In genomic region chr6:87151786-87152527, GRCh38 we compare ENCODE assay signal across 9 cellular contexts. TPM values are rescaled to one million over a fixed set of nuclear protein-coding genes. Genes with fewer than 3 reads are reported as not detected.
DNase-seq lines count a peak whose midpoint lies in the region; ATAC-seq and TF ChIP-seq lines count a peak whose summit lies in the region.
"Had no signal": no experiment of that assay in that cellular context is flagged by ENCODE, and none has a peak within 500 bp of the region (broad histone marks: within the 10 kb centered on the region; RNA-seq: fewer than 3 reads in every experiment).

No MANE protein-coding gene starts in this region.

- no peaks in the 10 kb centered on the region for H3K27me3 ChIP-seq in CD8-positive, alpha-beta memory T cell (ENCODE audit: insufficient read depth, low read length, poor library complexity, severe bottlenecking)
- H3K27me3 ChIP-seq in SK-N-SH (ENCODE audit: insufficient read depth) (no peaks in the 10 kb centered on the region), parathyroid adenoma (ENCODE audit: control insufficient read depth, insufficient read depth, low read length) (no peaks in the 10 kb centered on the region), tibial artery (no peaks in the 10 kb centered on the region)

- peaks cover 24% of the 10 kb centered on the region for H3F3A ChIP-seq in SK-N-SH (replicated peaks; ENCODE audit: insufficient read depth)

- no peak for TF ChIP-seq CTCF in SK-N-SH (IDR thresholded peaks at IDR 0.05)
- TF ChIP-seq CTCF in parathyroid adenoma (IDR thresholded peaks at IDR 0.05) = no peak
- no peak for TF ChIP-seq CTCF in tibial artery (IDR thresholded peaks at IDR 0.05)

- H3K4me3 Mint-ChIP-seq in CD8-positive, alpha-beta memory T cell = peak overlapping the region; percentile 78 to 92 (median 87)
- peak overlapping the region; percentile 98 for H3K4me3 Mint-ChIP-seq in activated naive CD8-positive, alpha-beta T cell

- H3K27ac Mint-ChIP-seq in CD8-positive, alpha-beta memory T cell = peak overlapping the region; percentile 80 to 97 (median 92)
- peak overlapping the region; percentile 97 for H3K27ac Mint-ChIP-seq in activated naive CD8-positive, alpha-beta T cell

- H3K4me3 ChIP-seq in CD8-positive, alpha-beta memory T cell (ENCODE audit: low read length) = peak overlapping the region; percentile 63
- H3K4me3 ChIP-seq in SK-N-SH (ENCODE audit: low read depth in 2 of 2, low read length in 1 of 2) = peak overlapping the region; percentile 51 to 57
- H3K4me3 ChIP-seq in parathyroid adenoma (ENCODE audit: low read depth, low read length) = no peak overlapping the region
- H3K4me3 ChIP-seq in tibial artery = peak overlapping the region; percentile 62 to 66
- H3K4me3 ChIP-seq: PC-9 had no signal

- CTCF ChIA-PET in CD8-positive, alpha-beta memory T cell (lab: Charles Lee) = interaction anchor here (1.0 to 1.8 kb wide), 3 partner anchors 10 to 104 kb away, joined by 3 to 9 read pairs (median 3); no protein-coding TSS in a partner anchor
- CTCF ChIA-PET in SK-N-SH (lab: Yijun Ruan, JAX) = no interaction called here

- peak overlapping the region; percentile 52 for H3K27ac ChIP-seq in CD8-positive, alpha-beta memory T cell (ENCODE audit: low read depth, low read length)
- H3K27ac ChIP-seq in SK-N-SH (ENCODE audit: low read depth in 2 of 2, low read length in 1 of 2) = peak overlapping the region; percentile 95 to 98
- peak overlapping the region; percentile 40 for H3K27ac ChIP-seq in parathyroid adenoma
- peak overlapping the region; percentile 97 for H3K27ac ChIP-seq in tibial artery
- H3K27ac ChIP-seq: PC-9 had no signal

- H3K27me3 Mint-ChIP-seq in CD8-positive, alpha-beta memory T cell = peaks cover 0 to 2% of the 10 kb centered on the region in 2 donors
- H3K27me3 Mint-ChIP-seq in activated naive CD8-positive, alpha-beta T cell = no peaks in the 10 kb centered on the region

- 26% methylated on average over 23 of the region's 72 CpGs for WGBS in SK-N-SH (ENCODE audit: low lambda C conversion rate)

- H4K20me1 ChIP-seq in SK-N-SH (ENCODE audit: insufficient read depth) = peaks cover 10% of the 10 kb centered on the region

- H3K79me2 ChIP-seq in SK-N-SH (ENCODE audit: insufficient read depth) = peaks cover 37% of the 10 kb centered on the region
- H3K79me2 ChIP-seq in parathyroid adenoma = peaks cover 28% of the 10 kb centered on the region

- H3K9me2 ChIP-seq in SK-N-SH = no peaks in the 10 kb centered on the region

- DNase-seq in CD8-positive, alpha-beta memory T cell = peak; percentile 41 to 81 (median 66)
- DNase-seq in HUDEP-2 (lab: John Stamatoyannopoulos, UW; ENCODE audit: unreplicated experiment in 76 of 76) = peak in 68 of 76 experiments; percentile 12 to 97 (median 65)
- peak; percentile 81 for DNase-seq in SK-N-SH
- DNase-seq in Right ventricle myocardium superior = peak; percentile 82
- peak; percentile 58 to 80 for DNase-seq in tibial artery

- H3K9me3 Mint-ChIP-seq in CD8-positive, alpha-beta memory T cell = no peaks in the 10 kb centered on the region
- no peaks in the 10 kb centered on the region for H3K9me3 Mint-ChIP-seq in activated naive CD8-positive, alpha-beta T cell (ENCODE audit: low read depth)

- no peak for TF ChIP-seq EP300 in SK-N-SH (IDR thresholded peaks at IDR 0.05; ENCODE audit: borderline replicate concordance in 1 of 2, low read depth in 1 of 2, low read length in 1 of 2)

- no peaks in the 10 kb centered on the region for H3K9me3 ChIP-seq in CD8-positive, alpha-beta memory T cell (ENCODE audit: low read length)
- H3K9me3 ChIP-seq in SK-N-SH (no peaks in the 10 kb centered on the region), parathyroid adenoma (ENCODE audit: control insufficient read depth, low read length) (no peaks in the 10 kb centered on the region), tibial artery (no peaks in the 10 kb centered on the region)

- TF ChIP-seq RAD21 in SK-N-SH (IDR thresholded peaks at IDR 0.05; ENCODE audit: low read length) = no peak

- ATAC-seq in GM19455 (IDR thresholded peaks at IDR 0.05; ENCODE audit: unreplicated experiment) (peak; percentile 34), Right ventricle myocardium superior (ENCODE audit: poor library complexity) (peak; percentile 57)

- H3K4me2 ChIP-seq in SK-N-SH (peak overlapping the region; percentile 74), parathyroid adenoma (ENCODE audit: low read length) (peak overlapping the region; percentile 37)
- H3K4me2 ChIP-seq: PC-9 had no signal

- peaks cover 35% of the 10 kb centered on the region for H3K4me1 ChIP-seq in CD8-positive, alpha-beta memory T cell (ENCODE audit: insufficient read depth, low read length)
- H3K4me1 ChIP-seq in SK-N-SH (ENCODE audit: control insufficient read depth in 1 of 2, insufficient read depth in 2 of 2, low read depth in 1 of 2, low read length in 1 of 2) (peaks cover 16 to 20% of the 10 kb centered on the region in 2 experiments), parathyroid adenoma (peaks cover 5% of the 10 kb centered on the region), tibial artery (peaks cover 0 to 32% (median 12%) of the 10 kb centered on the region in 4 donors)

- peaks cover 39 to 44% (median 41%) of the 10 kb centered on the region in 3 donors for H3K4me1 Mint-ChIP-seq in CD8-positive, alpha-beta memory T cell
- peaks cover 37% of the 10 kb centered on the region for H3K4me1 Mint-ChIP-seq in activated naive CD8-positive, alpha-beta T cell (ENCODE audit: low read depth)

- H3K9ac ChIP-seq in SK-N-SH (peak overlapping the region; percentile 81), parathyroid adenoma (no peak overlapping the region)

- POLR2A ChIA-PET in CD8-positive, alpha-beta memory T cell (lab: Charles Lee) = no interaction called here
- POLR2A ChIA-PET in SK-N-SH (lab: Yijun Ruan, JAX) = interaction anchor here (0.9 kb wide), 3 partner anchors 11 to 1509 kb away, joined by 3 to 4 read pairs (median 4); partner anchors contain the start of gene SYNCRIP

- H3K36me3 Mint-ChIP-seq in CD8-positive, alpha-beta memory T cell = peaks cover 0 to 20% (median 0%) of the 10 kb centered on the region in 3 donors
- H3K36me3 Mint-ChIP-seq in activated naive CD8-positive, alpha-beta T cell = peaks cover 4% of the 10 kb centered on the region

- H2AFZ ChIP-seq in SK-N-SH (ENCODE audit: low read depth) (peak overlapping the region; percentile 99), parathyroid adenoma (peak overlapping the region; percentile 99)
- H2AFZ ChIP-seq: PC-9 had no signal

- H3K36me3 ChIP-seq in CD8-positive, alpha-beta memory T cell (ENCODE audit: insufficient read depth, low read length) = no peaks in the 10 kb centered on the region
- H3K36me3 ChIP-seq in SK-N-SH (replicated peaks in 1 of 2; ENCODE audit: control insufficient read depth in 1 of 2, insufficient read depth in 2 of 2, low read length in 1 of 2) = peaks cover 0 to under 1% of the 10 kb centered on the region in 2 experiments
- no peaks in the 10 kb centered on the region for H3K36me3 ChIP-seq in parathyroid adenoma (ENCODE audit: control insufficient read depth, insufficient read depth, low read length)
- H3K36me3 ChIP-seq in tibial artery = no peaks in the 10 kb centered on the region

- intact Hi-C loops in Right ventricle myocardium superior (cut with DNase I) (loop anchor here (10.0 kb wide), 2 partner anchors 93 to 323 kb away; partner anchors contain the start of gene SLC35A1), tibial artery (cut with DNase I; ENCODE audit: low total_unique reads) (no loop called here)

TF ChIP-seq in SK-N-SH, 30 proteins besides CTCF, POLR2A, EP300 and RAD21 (continues in another document):
- TF ChIP-seq SMC3 (IDR thresholded peaks at IDR 0.05; ENCODE audit: low read depth, low read length) (no peak), PBX3 (IDR thresholded peaks at IDR 0.05) (0 out of 2 replicates have a peak, but pooled peaks have one; percentile 10), POLR2AphosphoS5 (IDR thresholded peaks at IDR 0.05; ENCODE audit: low read depth, low read length) (peak; percentile 11; the same call in 1 of the 2 replicates), MAX (IDR thresholded peaks at IDR 0.05; ENCODE audit: low read depth) (peak; percentile 97), USF2 (IDR thresholded peaks at IDR 0.05; ENCODE audit: borderline replicate concordance, low read depth, low read length) (no peak), TAF1 (IDR thresholded peaks at IDR 0.05; ENCODE audit: borderline replicate concordance, low read depth, low read length) (peak; percentile 22; the same call in 1 of the 2 replicates), NFIC (IDR thresholded peaks at IDR 0.05; ENCODE audit: borderline replicate concordance) (peak; percentile 53; the same call in 1 of the 2 replicates)

RNA-seq across cellular contexts. Expression of gene ZNF292, which starts 3.4 kb away (rescaled TPM):
- total RNA-seq in CD8-positive, alpha-beta memory T cell = 10 to 100 TPM; 49.3 to 50.7 TPM
- 37.9 TPM for polyA plus RNA-seq in CD8-positive, alpha-beta memory T cell
- polyA plus RNA-seq in SK-N-SH (2012; rRNA removed) = 3.2 and 5.0 TPM in 2 replicates
- 3.0 and 4.2 TPM in 2 replicates for polyA plus RNA-seq in SK-N-SH (2012; cell fraction: cytosol; rRNA removed)
- polyA plus RNA-seq in SK-N-SH (2012; cell fraction: nucleus; rRNA removed) = 7.6 and 23.9 TPM in 2 replicates
- total RNA-seq in Right ventricle myocardium superior = 29.4 TPM

RNA-seq across cellular contexts. Expression of gene CGA, which starts 57.1 kb away (rescaled TPM):
- total RNA-seq in CD8-positive, alpha-beta memory T cell = not detected
- not detected for polyA plus RNA-seq in CD8-positive, alpha-beta memory T cell
- 0.10 and 0.18 TPM in 2 replicates for polyA plus RNA-seq in SK-N-SH (2012; rRNA removed)
- 0.04 and 0.10 TPM in 2 replicates for polyA plus RNA-seq in SK-N-SH (2012; cell fraction: cytosol; rRNA removed)
- polyA plus RNA-seq in SK-N-SH (2012; cell fraction: nucleus; rRNA removed) = 0.25 and 0.41 TPM in 2 replicates
- total RNA-seq in Right ventricle myocardium superior = not detected
- total RNA-seq: PC-9 had no signal

Comparison
In these comparisons a context has a peak if more than half of its experiments do, and no peak if none do; other contexts are left out.
1. H3K27ac ChIP-seq: peak in every context shown above with its lines; median percentile 97 in tibial artery; 96 in SK-N-SH; 52 in CD8-positive, alpha-beta memory T cell; 40 in parathyroid adenoma.